15 cellular contexts compared by ENCODE assay signal in genomic region chr20:60869626-60870025, GRCh38.
DNase-seq lines count a peak whose midpoint lies in the region; ATAC-seq and TF ChIP-seq lines count a peak whose summit lies in the region.
"Had no signal": no experiment of that assay in that cellular context is flagged by ENCODE, and none has a peak within 500 bp of the region (broad histone marks: within the 10 kb centered on the region; RNA-seq: fewer than 3 reads in every experiment).

No MANE protein-coding gene starts in this region.

- no peak overlapping the region for H4K5ac ChIP-seq in IMR-90 (ENCODE audit: low read depth, low read length)

- dilution Hi-C loops in IMR-90 (cut with HindIII; ENCODE audit: low sequenced_read_pairs, unreplicated experiment), result no loop called here

- TF ChIP-seq RAD21 in IMR-90 (IDR thresholded peaks at IDR 0.05; ENCODE audit: low read length), result no peak

- H3K9me3 Mint-ChIP-seq in activated naive CD8-positive, alpha-beta T cell treated with anti-CD3 and anti-CD28 coated beads, Interleukin-2, amount 50 U/mL, for 24 hours, result no peaks in the 10 kb centered on the region

- no peak overlapping the region for H3K4me3 ChIP-seq in IMR-90 (ENCODE audit: insufficient read depth, low read depth, low read length)
- H3K4me3 ChIP-seq in fibroblast of mammary gland (ENCODE audit: control insufficient read depth, low read depth, low read length), result no peak overlapping the region
- no peak overlapping the region for H3K4me3 ChIP-seq in vagina
- H3K4me3 ChIP-seq: A549 had no signal

- no peak for DNase-seq in IMR-90
- peak; percentile 10 for DNase-seq in SK-MEL-5 (ENCODE audit: low read depth, low spot score)
- DNase-seq in fibroblast of mammary gland (ENCODE audit: low read depth), result peak; percentile 19
- DNase-seq in vagina (ENCODE audit: extremely low spot score in 2 of 2), result peak; percentile 34 to 55
- no peak for DNase-seq in stimulated activated CD8-positive, alpha-beta memory T cell treated with anti-CD3 and anti-CD28 coated beads, Interleukin-4, amount 100 ng/mL, for 48 hours
- no peak for DNase-seq in COR-L47 (lab: John Stamatoyannopoulos, UW)
- DNase-seq in glomerular visceral epithelial cell (ENCODE audit: extremely low spot score), result no peak
- DNase-seq in activated naive CD8-positive, alpha-beta T cell treated with anti-CD3 and anti-CD28 coated beads, Interleukin-2, amount 50 U/mL, for 24 hours, result no peak
- DNase-seq: BE2C; CD4-positive, alpha-beta memory T cell; DMS153; DND-41; GF-D8 had no signal

- no peak overlapping the region for H2BK120ac ChIP-seq in IMR-90 (ENCODE audit: low read depth, low read length)

- H3K9ac ChIP-seq in IMR-90 (ENCODE audit: low read depth, low read length), result no peak overlapping the region

- no peak overlapping the region for H2AK9ac ChIP-seq in IMR-90 (replicated peaks; ENCODE audit: low read depth, low read length, poor library complexity)

- no peak overlapping the region for H2BK20ac ChIP-seq in IMR-90 (ENCODE audit: low read depth, low read length)

- H3K9me3 ChIP-seq in IMR-90 (ENCODE audit: control insufficient read depth, insufficient read depth, low read length), result peaks cover 28% of the 10 kb centered on the region
- H3K9me3 ChIP-seq in vagina, result no peaks in the 10 kb centered on the region
- H3K9me3 ChIP-seq: A549, BE2C had no signal

- ATAC-seq in IMR-90 (ENCODE audit: low read depth), result no peak
- ATAC-seq in activated naive CD8-positive, alpha-beta T cell treated with anti-CD3 and anti-CD28 coated beads, Interleukin-2, amount 50 U/mL, for 24 hours, result no peak
- ATAC-seq: A549 had no signal

- no TSS peak for BruUV-seq in IMR-90 (replicated peaks; lab: Mats Ljungman, UMichigan)

- no peaks in the 10 kb centered on the region for H3K79me1 ChIP-seq in IMR-90 (ENCODE audit: low read depth in 1 of 2, low read length in 2 of 2)

- H3K9me1 ChIP-seq in IMR-90 (ENCODE audit: insufficient read depth, low read length), result no peaks in the 10 kb centered on the region

- H3K36me3 Mint-ChIP-seq in activated naive CD8-positive, alpha-beta T cell treated with anti-CD3 and anti-CD28 coated beads, Interleukin-2, amount 50 U/mL, for 24 hours (ENCODE audit: low read depth), result no peaks in the 10 kb centered on the region
- H3K36me3 Mint-ChIP-seq: CD4-positive, alpha-beta memory T cell had no signal

- H3K56ac ChIP-seq in IMR-90 (ENCODE audit: extremely low read depth, insufficient read depth, low read length), result no peak overlapping the region

- in situ Hi-C loops in IMR-90 (cut with MboI; ENCODE audit: low sequenced_read_pairs) (no loop called here), SK-MEL-5 (cut with HindIII; ENCODE audit: low pct_unique_long_range_greater_than_20kb, low sequenced_read_pairs) (no loop called here)

- H3K4me3 Mint-ChIP-seq in activated naive CD8-positive, alpha-beta T cell treated with anti-CD3 and anti-CD28 coated beads, Interleukin-2, amount 50 U/mL, for 24 hours, result no peak overlapping the region
- H3K4me3 Mint-ChIP-seq: CD4-positive, alpha-beta memory T cell had no signal

- intact Hi-C loops in IMR-90 (cut with micrococcal nuclease) (no loop called here), vagina (cut with DNase I) (no loop called here)

- no peak overlapping the region for H3K27ac Mint-ChIP-seq in activated naive CD8-positive, alpha-beta T cell treated with anti-CD3 and anti-CD28 coated beads, Interleukin-2, amount 50 U/mL, for 24 hours
- H3K27ac Mint-ChIP-seq: CD4-positive, alpha-beta memory T cell had no signal

- no peaks in the 10 kb centered on the region for H3K4me1 Mint-ChIP-seq in activated naive CD8-positive, alpha-beta T cell treated with anti-CD3 and anti-CD28 coated beads, Interleukin-2, amount 50 U/mL, for 24 hours
- H3K4me1 Mint-ChIP-seq: CD4-positive, alpha-beta memory T cell had no signal

- no peak overlapping the region for H3K27ac ChIP-seq in IMR-90 (ENCODE audit: insufficient read depth, low read length)
- H3K27ac ChIP-seq in vagina, result no peak overlapping the region
- H3K27ac ChIP-seq: A549, C4-2B had no signal

- no peak overlapping the region for H3K4ac ChIP-seq in IMR-90 (ENCODE audit: low read depth, low read length)

- no peak overlapping the region for H3K23ac ChIP-seq in IMR-90 (ENCODE audit: low read depth, low read length)

- no peak overlapping the region for H4K8ac ChIP-seq in IMR-90 (ENCODE audit: low read depth in 2 of 2, low read length in 2 of 2)

- WGBS in IMR-90 (ENCODE audit: extremely low coverage in 2 of 2, insufficient read length in 1 of 2), 2 experiments, result no CpG with 5 or more reads among the region's 9 CpGs

- TF ChIP-seq CTCF in IMR-90 (conservative IDR thresholded peaks at IDR 0.05; ENCODE audit: low read depth, low read length), result no peak
- TF ChIP-seq CTCF in fibroblast of mammary gland (conservative IDR thresholded peaks at IDR 0.05; ENCODE audit: control insufficient read depth, insufficient read depth, low read depth, low read length), result no peak
- no peak for TF ChIP-seq CTCF in vagina (IDR thresholded peaks at IDR 0.05)

- no peak overlapping the region for H2BK15ac ChIP-seq in IMR-90 (ENCODE audit: low read depth, low read length)

- no peak for TF ChIP-seq POLR2A in IMR-90 (IDR thresholded peaks at IDR 0.05; ENCODE audit: low read depth, low read length)
- no peak for TF ChIP-seq POLR2A in vagina (IDR thresholded peaks at IDR 0.05)

- no peak overlapping the region for H3K4me2 ChIP-seq in IMR-90 (ENCODE audit: low read depth, low read length)
- H3K4me2 ChIP-seq: A549 had no signal

- POLR2A ChIA-PET in IMR-90 (lab: Charles Lee; ENCODE audit: unreplicated experiment), result no interaction called here

- no peaks in the 10 kb centered on the region for H3K4me1 ChIP-seq in IMR-90 (ENCODE audit: control insufficient read depth, insufficient read depth, low read length)
- H3K4me1 ChIP-seq in vagina, result no peaks in the 10 kb centered on the region
- H3K4me1 ChIP-seq: A549, BE2C had no signal

- no peak overlapping the region for H3K18ac ChIP-seq in IMR-90 (ENCODE audit: low read depth, low read length)

- no peaks in the 10 kb centered on the region for H4K20me1 ChIP-seq in IMR-90 (ENCODE audit: insufficient read depth, low read length)

- CTCF ChIA-PET in IMR-90 (lab: Yijun Ruan, JAX), result no interaction called here

- H3K27me3 ChIP-seq in IMR-90 (ENCODE audit: control insufficient read depth, insufficient read depth, low read length) (no peaks in the 10 kb centered on the region), vagina (no peaks in the 10 kb centered on the region)
- H3K27me3 ChIP-seq: BE2C had no signal

- no peaks in the 10 kb centered on the region for H3K27me3 Mint-ChIP-seq in activated naive CD8-positive, alpha-beta T cell treated with anti-CD3 and anti-CD28 coated beads, Interleukin-2, amount 50 U/mL, for 24 hours
- H3K27me3 Mint-ChIP-seq: CD4-positive, alpha-beta memory T cell had no signal

- peak overlapping the region; percentile 13 for H2AFZ ChIP-seq in IMR-90 (replicated peaks; ENCODE audit: low read length, poor library complexity)

- no peaks in the 10 kb centered on the region for H3K36me3 ChIP-seq in IMR-90 (ENCODE audit: control insufficient read depth, insufficient read depth, low read length)
- no peaks in the 10 kb centered on the region for H3K36me3 ChIP-seq in vagina
- H3K36me3 ChIP-seq: BE2C had no signal

- H2AK5ac ChIP-seq in IMR-90 (ENCODE audit: low read depth, low read length), result no peak overlapping the region

- no peak overlapping the region for H2BK5ac ChIP-seq in IMR-90 (ENCODE audit: low read depth, low read length, poor library complexity, severe bottlenecking)

- no peak overlapping the region for H3K14ac ChIP-seq in IMR-90 (replicated peaks; ENCODE audit: low read depth, low read length)

- no peak overlapping the region for H4K91ac ChIP-seq in IMR-90 (ENCODE audit: insufficient read depth, low read depth, low read length)

TF ChIP-seq in IMR-90, 13 proteins besides CTCF, POLR2A, EP300 and RAD21:
- no peak for TF ChIP-seq RFX5 (IDR thresholded peaks at IDR 0.05; ENCODE audit: low read depth, low read length)
- no peak for TF ChIP-seq MAFK (IDR thresholded peaks at IDR 0.05; ENCODE audit: low read depth, low read length)
- no peak for TF ChIP-seq FOS (IDR thresholded peaks at IDR 0.05; ENCODE audit: low read depth, low read length)
- TF ChIP-seq BHLHE40 (IDR thresholded peaks at IDR 0.05; ENCODE audit: low read depth, low read length), result no peak
- TF ChIP-seq ELK1 (IDR thresholded peaks at IDR 0.05; ENCODE audit: borderline replicate concordance, low read depth, low read length), result no peak

Comparison
In these comparisons a context has a peak if more than half of its experiments do, and no peak if none do; other contexts are left out.
1. DNase-seq: peak in SK-MEL-5 (single experiment), fibroblast of mammary gland (single experiment) and vagina (2 of 2); none in IMR-90 (single experiment), stimulated activated CD8-positive, alpha-beta memory T cell treated with anti-CD3 and anti-CD28 coated beads, Interleukin-4, amount 100 ng/mL, for 48 hours (single experiment), COR-L47 (single experiment), glomerular visceral epithelial cell (single experiment) and activated naive CD8-positive, alpha-beta T cell treated with anti-CD3 and anti-CD28 coated beads, Interleukin-2, amount 50 U/mL, for 24 hours (single experiment).